ENCODE assay signal across 14 cellular contexts in genomic region chr5:119913425-119913824, GRCh38.
"Had no signal": no experiment of that assay in that cellular context is flagged by ENCODE, and none has a peak within 500 bp of the region (broad histone marks: within the 10 kb centered on the region; RNA-seq: fewer than 3 reads in every experiment).

No MANE protein-coding gene starts in this region.

- H3K36me3 Mint-ChIP-seq: memory B cell; stimulated activated effector memory CD8-positive, alpha-beta T cell treated with anti-CD3 and anti-CD28 coated beads, Interleukin-12 subunit alpha, Interleukin-12 subunit beta, amount 100 ng/mL, for 72 hours had no signal

- H3K4me3 Mint-ChIP-seq: memory B cell; stimulated activated effector memory CD8-positive, alpha-beta T cell treated with anti-CD3 and anti-CD28 coated beads, Interleukin-12 subunit alpha, Interleukin-12 subunit beta, amount 100 ng/mL, for 72 hours had no signal

- DNase-seq: activated T-cell treated with anti-CD3 and anti-CD28 coated beads, Interleukin-2, amount 50 U/mL, for 1 hour; amygdala; cerebellar nuclear complex; mucosa of descending colon; small intestine; stimulated activated CD4-positive, alpha-beta T cell treated with anti-CD3 and anti-CD28 coated beads, Interleukin-2, amount 100 ng/mL, for 24 hours; stomach; T-helper 9 cell had no signal

- H3K4me1 Mint-ChIP-seq: memory B cell; stimulated activated effector memory CD8-positive, alpha-beta T cell treated with anti-CD3 and anti-CD28 coated beads, Interleukin-12 subunit alpha, Interleukin-12 subunit beta, amount 100 ng/mL, for 72 hours had no signal

- H3K27me3 Mint-ChIP-seq: memory B cell had no signal

- H3K27ac Mint-ChIP-seq: memory B cell; stimulated activated effector memory CD8-positive, alpha-beta T cell treated with anti-CD3 and anti-CD28 coated beads, Interleukin-12 subunit alpha, Interleukin-12 subunit beta, amount 100 ng/mL, for 72 hours had no signal

- H3K27ac ChIP-seq: coronary artery, stomach, suprapubic skin, tibial nerve had no signal

- H3K9me3 ChIP-seq: mucosa of descending colon, tibial nerve had no signal

- H3K4me1 ChIP-seq: stomach, suprapubic skin, tibial nerve had no signal

- H3K27me3 ChIP-seq: stomach, suprapubic skin, tibial nerve had no signal

- H3K4me3 ChIP-seq: coronary artery, mucosa of descending colon, stomach, suprapubic skin, tibial nerve had no signal

- ATAC-seq: sciatic nerve; stimulated activated effector memory CD8-positive, alpha-beta T cell treated with anti-CD3 and anti-CD28 coated beads, Interleukin-12 subunit alpha, Interleukin-12 subunit beta, amount 100 ng/mL, for 72 hours had no signal

- H3K36me3 ChIP-seq: stomach, suprapubic skin, tibial nerve had no signal

- H3K9me3 Mint-ChIP-seq: memory B cell had no signal
